Comparison of ENCODE assay signal across 29 cellular contexts in the genomic region with DNA sequence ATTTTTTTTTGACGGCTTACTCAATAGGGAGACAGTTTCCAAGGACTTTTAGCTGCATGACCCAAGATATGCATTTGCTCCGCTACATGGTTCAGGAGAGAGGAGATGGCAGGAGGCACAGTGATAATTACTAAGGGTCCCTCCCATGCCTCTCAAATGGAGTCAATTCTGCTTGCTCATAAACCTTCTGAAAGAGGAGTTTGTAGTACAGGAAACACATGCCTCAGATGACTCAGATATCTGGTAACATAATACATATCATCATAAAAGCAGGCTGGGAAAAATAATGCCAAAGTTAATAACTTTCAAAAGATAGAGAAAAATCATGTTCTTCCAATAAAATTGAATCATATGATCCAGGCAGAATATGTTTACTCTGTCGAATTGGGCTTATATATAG.
DNase-seq lines count a peak whose midpoint lies in the region; ATAC-seq and TF ChIP-seq lines count a peak whose summit lies in the region.
"Had no signal": no experiment of that assay in that cellular context is flagged by ENCODE, and none has a peak within 500 bp of the region (broad histone marks: within the 10 kb centered on the region; RNA-seq: fewer than 3 reads in every experiment).

No MANE protein-coding gene starts in this region.

- intact Hi-C loops in A673 (cut with micrococcal nuclease; ENCODE audit: unreplicated experiment) = no loop called here

- TF ChIP-seq CTCF in A673 (conservative IDR thresholded peaks at IDR 0.05; ENCODE audit: low read depth, low read length) = no peak

- H3K9me3 ChIP-seq in A673 (ENCODE audit: low read depth, low read length, poor library complexity, severe bottlenecking) = no peaks in the 10 kb centered on the region
- H3K9me3 ChIP-seq: A549, esophagus squamous epithelium, gastroesophageal sphincter, lower lobe of right lung, thoracic aorta, uterus had no signal

- no peaks in the 10 kb centered on the region for H3K36me3 ChIP-seq in A673 (ENCODE audit: insufficient read depth, low read length, poor library complexity, severe bottlenecking)
- H3K36me3 ChIP-seq: esophagus squamous epithelium, gastroesophageal sphincter, lower lobe of right lung, thoracic aorta, uterus had no signal

- in situ Hi-C loops in SK-MEL-5 (cut with HindIII; ENCODE audit: low pct_unique_long_range_greater_than_20kb, low sequenced_read_pairs) = no loop called here

- H3K4me1 ChIP-seq in A673 (ENCODE audit: insufficient read depth, low read length, poor library complexity, severe bottlenecking) = no peaks in the 10 kb centered on the region
- H3K4me1 ChIP-seq: A549, esophagus squamous epithelium, gastroesophageal sphincter, lower lobe of right lung, uterus had no signal

- no peak overlapping the region for H3K4me3 ChIP-seq in A673 (ENCODE audit: low read depth, low read length, poor library complexity, severe bottlenecking)
- H3K4me3 ChIP-seq: A549, dorsolateral prefrontal cortex, esophagus squamous epithelium, gastroesophageal sphincter, K562, lower lobe of right lung, thoracic aorta, uterus had no signal

- H3K27me3 ChIP-seq in A673 (replicated peaks; ENCODE audit: insufficient read depth, low read depth, low read length, poor library complexity) = no peaks in the 10 kb centered on the region
- H3K27me3 ChIP-seq: esophagus squamous epithelium, gastroesophageal sphincter, uterus had no signal

- no peak overlapping the region for H3K27ac ChIP-seq in A673 (ENCODE audit: low read depth, low read length, poor library complexity, severe bottlenecking)
- H3K27ac ChIP-seq: A549, dorsolateral prefrontal cortex, esophagus squamous epithelium, gastroesophageal sphincter, lower lobe of right lung, thoracic aorta, uterus, VCaP had no signal

- CTCF ChIA-PET in A673 (lab: Charles Lee) = interaction anchor here (0.6 kb wide), 1 partner anchor 15 kb away, joined by 7 read pairs; no protein-coding TSS in a partner anchor

- POLR2A ChIA-PET in A673 (lab: Charles Lee; ENCODE audit: low non-redundant PET) = no interaction called here

- BruUV-seq in A673 (replicated peaks; lab: Mats Ljungman, UMichigan) = no TSS peak

- peak; percentile 10 for DNase-seq in A673 (ENCODE audit: low spot score)
- DNase-seq in HT1080 (ENCODE audit: low read depth) = peak; percentile 67
- DNase-seq in SK-MEL-5 (ENCODE audit: low read depth, low spot score) = peak; percentile 17
- DNase-seq in lung microvascular endothelial cell (ENCODE audit: low read depth in 2 of 2) = peak; percentile 5 to 7
- DNase-seq in SK-N-DZ (ENCODE audit: low spot score) = no peak
- DNase-seq in putamen (ENCODE audit: low spot score) = no peak
- DNase-seq in ureter (ENCODE audit: low spot score) = no peak
- DNase-seq: activated CD4-positive, alpha-beta T cell treated with anti-CD3 and anti-CD28 coated beads for 48 hours; activated naive CD4-positive, alpha-beta T cell treated with anti-CD3 and anti-CD28 coated beads, Interleukin-2, amount 50 U/mL, for 16 hours; amniotic stem cell; CD4-positive, alpha-beta memory T cell; dorsolateral prefrontal cortex; esophagus squamous epithelium; kidney glomerular epithelial cell; lower lobe of right lung; NCI-H1417; NCI-H2029; NCI-H345; nephron progenitor cell; Right ventricle myocardium superior; stimulated activated CD4-positive, alpha-beta T cell treated with anti-CD3 and anti-CD28 coated beads, Interleukin-2, amount 100 ng/mL, for 24 hours; uterus had no signal

- ATAC-seq in GM19328 (IDR thresholded peaks at IDR 0.05; ENCODE audit: unreplicated experiment) = no peak
- ATAC-seq: A549; activated T-helper 17 cell treated with anti-CD3 and anti-CD28 coated beads, Interleukin-2, amount 50 U/mL, for 72 hours; gastroesophageal sphincter; K562; lower lobe of right lung had no signal

Comparison
In these comparisons a context has a peak if more than half of its experiments do, and no peak if none do; other contexts are left out.
1. DNase-seq: peak in A673 (single experiment), HT1080 (single experiment), SK-MEL-5 (single experiment) and lung microvascular endothelial cell (2 of 2); none in SK-N-DZ (single experiment), putamen (single experiment) and ureter (single experiment).